In genomic region chr2:204652063-204652462, GRCh38 we compare ENCODE assay signal across 31 cellular contexts.
DNase-seq lines count a peak whose midpoint lies in the region; ATAC-seq, FAIRE-seq and TF ChIP-seq lines count a peak whose summit lies in the region.
"Had no signal": no experiment of that assay in that cellular context is flagged by ENCODE, and none has a peak within 500 bp of the region (broad histone marks: within the 10 kb centered on the region; RNA-seq: fewer than 3 reads in every experiment).

No MANE protein-coding gene starts in this region.

- no peak overlapping the region for H3K9ac ChIP-seq in HepG2 (ENCODE audit: insufficient read depth, low read depth, low read length)
- H3K9ac ChIP-seq: BLaER1; BLaER1 treated with 17β-estradiol and CSF1 and Interleukin-3, amounts not matched to agents 10 nM and 100 nM had no signal

- FAIRE-seq in HepG2 (lab: Jason Lieb, UNC): no peak
- FAIRE-seq: A204.1, A549, D721Med had no signal

- 46% methylated on average over 4 of the region's 4 CpGs for WGBS in HepG2 (ENCODE audit: low lambda C conversion rate)
- 86% methylated on average over 4 of the region's 4 CpGs for WGBS in right lobe of liver (ENCODE audit: insufficient coverage, low coverage, low lambda C conversion rate, missing lambda C conversion rate)

- no peak overlapping the region for H2AFZ ChIP-seq in HepG2 (ENCODE audit: low read length)

- BruUV-seq in HepG2 (replicated peaks; lab: Mats Ljungman, UMichigan): no TSS peak

- CTCF ChIA-PET in HepG2 (lab: Yijun Ruan, JAX; ENCODE audit: low intra/inter-chr PET ratio, low total read pairs): no interaction called here
- CTCF ChIA-PET in HEK293 (lab: Yijun Ruan, JAX): no interaction called here

- POLR2A ChIA-PET in HepG2 (lab: Yijun Ruan, JAX) (no interaction called here), HEK293 (lab: Yijun Ruan, JAX) (no interaction called here)

- no peak for TF ChIP-seq RAD21 in HepG2 (CRISPR knock-in tag; IDR thresholded peaks at IDR 0.05)

- H3K27me3 ChIP-seq in HepG2 (ENCODE audit: control insufficient read depth in 1 of 2, insufficient read depth in 2 of 2, low read length in 2 of 2) (no peaks in the 10 kb centered on the region), right lobe of liver (no peaks in the 10 kb centered on the region), Peyer's patch (no peaks in the 10 kb centered on the region)
- H3K27me3 ChIP-seq: BE2C; BLaER1; BLaER1 treated with 17β-estradiol and CSF1 and Interleukin-3, amounts not matched to agents 10 nM and 100 nM had no signal

- ATAC-seq in HepG2 (no peak), right lobe of liver (no peak)
- ATAC-seq: A549; CD8-positive, alpha-beta T cell had no signal

- TF ChIP-seq POLR2A in HepG2 (IDR thresholded peaks at IDR 0.05; ENCODE audit: insufficient read depth in 1 of 2, low read depth in 2 of 2, low read length in 2 of 2) (no peak), right lobe of liver (IDR thresholded peaks at IDR 0.05) (no peak), Peyer's patch (IDR thresholded peaks at IDR 0.05) (no peak)

- H3K36me3 ChIP-seq in HepG2 (replicated peaks in 1 of 2; ENCODE audit: control insufficient read depth in 1 of 2, insufficient read depth in 2 of 2, low read length in 2 of 2): no peaks in the 10 kb centered on the region
- H3K36me3 ChIP-seq in right lobe of liver: no peaks in the 10 kb centered on the region
- no peaks in the 10 kb centered on the region for H3K36me3 ChIP-seq in HEK293 (ENCODE audit: control insufficient read depth in 2 of 2, insufficient read depth in 1 of 2, low read length in 2 of 2)
- H3K36me3 ChIP-seq in Peyer's patch: no peaks in the 10 kb centered on the region
- H3K36me3 ChIP-seq: BE2C; BLaER1; BLaER1 treated with 17β-estradiol and CSF1 and Interleukin-3, amounts not matched to agents 10 nM and 100 nM had no signal

- no peaks in the 10 kb centered on the region for H3K4me1 ChIP-seq in HepG2 (ENCODE audit: insufficient read depth, low read length)
- no peaks in the 10 kb centered on the region for H3K4me1 ChIP-seq in right lobe of liver
- H3K4me1 ChIP-seq in HEK293 (ENCODE audit: control insufficient read depth, insufficient read depth, low read length): no peaks in the 10 kb centered on the region
- no peaks in the 10 kb centered on the region for H3K4me1 ChIP-seq in Peyer's patch
- H3K4me1 ChIP-seq: BE2C; BLaER1; BLaER1 treated with 17β-estradiol and CSF1 and Interleukin-3, amounts not matched to agents 10 nM and 100 nM had no signal

- H3K9me3 ChIP-seq in HepG2 (ENCODE audit: low read length): peaks cover 60% of the 10 kb centered on the region
- no peaks in the 10 kb centered on the region for H3K9me3 ChIP-seq in right lobe of liver
- H3K9me3 ChIP-seq in HEK293 (ENCODE audit: control insufficient read depth, insufficient read depth, low read depth, low read length): no peaks in the 10 kb centered on the region
- peaks cover 0 to 2% (median 0%) of the 10 kb centered on the region in 4 donors for H3K9me3 ChIP-seq in Peyer's patch
- H3K9me3 ChIP-seq: A549, BE2C had no signal

- in situ Hi-C loops in HepG2 (cut with HindIII; ENCODE audit: extremely low pct_ligation_motif_present, low pct_unique_long_range_greater_than_20kb): no loop called here

- intact Hi-C loops in HepG2 (cut with micrococcal nuclease; ENCODE audit: unreplicated experiment): no loop called here
- intact Hi-C loops in right lobe of liver (cut with DNase I): no loop called here

- DNase-seq in HepG2 (ENCODE audit: low spot score) (no peak), right lobe of liver (no peak), Peyer's patch (no peak)
- DNase-seq: 8988T; ACHN; AML-193; BE2C; C1 segment of cervical spinal cord; Caco-2; Calu3; CD4-positive, alpha-beta memory T cell; CD4-positive, alpha-beta T cell; CD4-positive, CD25-positive, alpha-beta regulatory T cell; CD8-positive, alpha-beta memory T cell; CD8-positive, alpha-beta T cell; COR-L47; DMS 273 treated with DMSO at 0.1 percent for 48 hours; DMS153; DMS53; DMS79; DMS79 treated with DMSO at 0.1 percent for 48 hours; DND-41; EL had no signal

- H3K27ac ChIP-seq in HepG2 (ENCODE audit: extremely low read length, insufficient read depth, low read length) (no peak overlapping the region), right lobe of liver (no peak overlapping the region), HEK293 (ENCODE audit: extremely low read depth, low read depth, low read length) (no peak overlapping the region), Peyer's patch (no peak overlapping the region)
- H3K27ac ChIP-seq: 22Rv1; A549; BLaER1; BLaER1 treated with 17β-estradiol and CSF1 and Interleukin-3, amounts not matched to agents 10 nM and 100 nM; C4-2B had no signal

- H3K4me2 ChIP-seq in HepG2 (ENCODE audit: low read depth, low read length): no peak overlapping the region
- H3K4me2 ChIP-seq: A549; BLaER1; BLaER1 treated with 17β-estradiol and CSF1 and Interleukin-3, amounts not matched to agents 10 nM and 100 nM had no signal

- H3K4me3 ChIP-seq in HepG2 (replicated peaks in 1 of 3; ENCODE audit: insufficient read depth in 1 of 3, low read depth in 2 of 3, low read length in 3 of 3) (no peak overlapping the region), right lobe of liver (no peak overlapping the region), HEK293 (ENCODE audit: low read depth, low read length) (no peak overlapping the region), Peyer's patch (no peak overlapping the region)
- H3K4me3 ChIP-seq: A549; BLaER1; BLaER1 treated with 17β-estradiol and CSF1 and Interleukin-3, amounts not matched to agents 10 nM and 100 nM had no signal

- TF ChIP-seq EP300 in HepG2 (IDR thresholded peaks at IDR 0.05; ENCODE audit: low read depth in 2 of 2, low read length in 2 of 2): no peak
- no peak for TF ChIP-seq EP300 in HepG2 (CRISPR knock-in tag; IDR thresholded peaks at IDR 0.05; ENCODE audit: borderline replicate concordance)

- no peaks in the 10 kb centered on the region for H4K20me1 ChIP-seq in HepG2 (ENCODE audit: insufficient read depth, low read length)
- H4K20me1 ChIP-seq: BLaER1; BLaER1 treated with 17β-estradiol and CSF1 and Interleukin-3, amounts not matched to agents 10 nM and 100 nM had no signal

- no peak for TF ChIP-seq CTCF in HepG2 (CRISPR knock-in tag; IDR thresholded peaks at IDR 0.05)
- no peak for TF ChIP-seq CTCF in right lobe of liver (IDR thresholded peaks at IDR 0.05)
- TF ChIP-seq CTCF in HEK293 (tag by site-specific recombination; IDR thresholded peaks at IDR 0.05): no peak
- no peak for TF ChIP-seq CTCF in Peyer's patch (IDR thresholded peaks at IDR 0.05)

- H3K79me2 ChIP-seq in HepG2 (ENCODE audit: insufficient read depth, low read length): no peaks in the 10 kb centered on the region

TF ChIP-seq in HepG2, 621 proteins besides CTCF, POLR2A, EP300 and RAD21:
- TF ChIP-seq NFATC3 (CRISPR knock-in tag; IDR thresholded peaks at IDR 0.05) (no peak), TBL1XR1 (IDR thresholded peaks at IDR 0.05; ENCODE audit: borderline replicate concordance, low read length, partially characterized antibody) (no peak), ZFP36L1 (CRISPR knock-in tag; IDR thresholded peaks at IDR 0.05) (no peak), KDM1A (CRISPR knock-in tag; IDR thresholded peaks at IDR 0.05) (no peak), ZNF841 (CRISPR knock-in tag; IDR thresholded peaks at IDR 0.05; ENCODE audit: borderline replicate concordance) (peak; percentile 95), TCF12 (IDR thresholded peaks at IDR 0.05) (no peak), TCF12 (CRISPR knock-in tag; IDR thresholded peaks at IDR 0.05) (no peak), ZNF503 (CRISPR knock-in tag; IDR thresholded peaks at IDR 0.05) (no peak)

TF ChIP-seq in HEK293, 187 proteins besides CTCF, POLR2A, EP300 and RAD21:
- TF ChIP-seq SETDB1 (IDR thresholded peaks at IDR 0.05; ENCODE audit: insufficient read length, low read length) (peak; percentile 18), WT1 (tag by site-specific recombination; IDR thresholded peaks at IDR 0.05) (no peak)

Comparison
In these comparisons a context has a peak if more than half of its experiments do, and no peak if none do; other contexts are left out.
1. Of the 63 proteins assayed by ChIP-seq in both HepG2 and HEK293: peak only in HepG2: none; only in HEK293: SETDB1; in both: none; in neither: 62.